ENCODE assay signal across 28 cellular contexts in genomic region chr7:154746551-154746950, GRCh38.
"Had no signal": no experiment of that assay in that cellular context is flagged by ENCODE, and none has a peak within 500 bp of the region (broad histone marks: within the 10 kb centered on the region; RNA-seq: fewer than 3 reads in every experiment).

No MANE protein-coding gene starts in this region.

- H3K9me3 Mint-ChIP-seq: activated naive CD4-positive, alpha-beta T cell treated with anti-CD3 and anti-CD28 coated beads for 36 hours; activated naive CD8-positive, alpha-beta T cell treated with anti-CD3 and anti-CD28 coated beads, Interleukin-2, amount 10 ng/mL, durations not matched to agents 7 days and 5 days; activated T-helper 1 cell treated with anti-CD3 and anti-CD28 coated beads, Interleukin-12 subunit alpha, Interleukin-12 subunit beta, Interleukin-2, Interleukin-4 antibody, amounts not matched to agents 30 ng/mL and 10 ng/mL and 1 ng/mL, durations not matched to agents 14 hours and 24 hours and 36 hours; central memory CD8-positive, alpha-beta T cell; nephron progenitor cell had no signal

- ATAC-seq: activated CD4-positive, CD25-positive, alpha-beta regulatory T cell treated with anti-CD3 and anti-CD28 coated beads, Interleukin-2, amount 50 U/mL, for 24 hours; effector memory CD8-positive, alpha-beta T cell; heart left ventricle; left lung; lower lobe of right lung; pancreas; psoas muscle; stimulated activated naive B cell treated with anti-CD40 and anti-IgM and Interleukin-4, amounts not matched to agents 10 μg/mL and 1 μg/mL and 100 μg/mL, for 72 hours; T-helper 17 cell had no signal

- H3K27me3 Mint-ChIP-seq: activated naive CD8-positive, alpha-beta T cell treated with anti-CD3 and anti-CD28 coated beads, Interleukin-2, amount 10 ng/mL, durations not matched to agents 7 days and 5 days had no signal

- H3K27ac Mint-ChIP-seq: activated naive CD4-positive, alpha-beta T cell treated with anti-CD3 and anti-CD28 coated beads for 36 hours; activated naive CD8-positive, alpha-beta T cell treated with anti-CD3 and anti-CD28 coated beads, Interleukin-2, amount 10 ng/mL, durations not matched to agents 7 days and 5 days; activated T-helper 1 cell treated with anti-CD3 and anti-CD28 coated beads, Interleukin-12 subunit alpha, Interleukin-12 subunit beta, Interleukin-2, Interleukin-4 antibody, amounts not matched to agents 30 ng/mL and 10 ng/mL and 1 ng/mL, durations not matched to agents 14 hours and 24 hours and 36 hours; effector memory CD8-positive, alpha-beta T cell; nephron progenitor cell; stimulated activated naive B cell treated with anti-CD40 and anti-IgM and Interleukin-4, amounts not matched to agents 10 μg/mL and 1 μg/mL and 100 μg/mL, for 72 hours; T-helper 17 cell had no signal

- H3K4me3 Mint-ChIP-seq: activated naive CD4-positive, alpha-beta T cell treated with anti-CD3 and anti-CD28 coated beads for 36 hours; activated naive CD8-positive, alpha-beta T cell treated with anti-CD3 and anti-CD28 coated beads, Interleukin-2, amount 10 ng/mL, durations not matched to agents 7 days and 5 days; activated T-helper 1 cell treated with anti-CD3 and anti-CD28 coated beads, Interleukin-12 subunit alpha, Interleukin-12 subunit beta, Interleukin-2, Interleukin-4 antibody, amounts not matched to agents 30 ng/mL and 10 ng/mL and 1 ng/mL, durations not matched to agents 14 hours and 24 hours and 36 hours; central memory CD8-positive, alpha-beta T cell; effector memory CD8-positive, alpha-beta T cell; nephron progenitor cell; stimulated activated naive B cell treated with anti-CD40 and anti-IgM and Interleukin-4, amounts not matched to agents 10 μg/mL and 1 μg/mL and 100 μg/mL, for 72 hours; T-helper 17 cell had no signal

- DNase-seq: activated CD4-positive, alpha-beta T cell treated with anti-CD3 and anti-CD28 coated beads for 48 hours; activated CD4-positive, alpha-beta T cell treated with anti-CD3 and anti-CD28 coated beads, Interleukin-2, amount 50 U/mL, for 48 hours; activated CD8-positive, alpha-beta memory T cell treated with anti-CD3 and anti-CD28 coated beads for 24 hours; activated effector memory CD4-positive, alpha-beta T cell treated with anti-CD3 and anti-CD28 coated beads, Interleukin-2, amount 50 U/mL, for 16 hours; activated naive CD4-positive, alpha-beta T cell treated with anti-CD3 and anti-CD28 coated beads for 36 hours; activated naive CD8-positive, alpha-beta T cell treated with anti-CD3 and anti-CD28 coated beads, Interleukin-2, amount 10 ng/mL, durations not matched to agents 7 days and 5 days; activated T-cell treated with anti-CD3 and anti-CD28 coated beads, Interleukin-2, amount 50 U/mL, for 1 hour; colonic mucosa; effector memory CD8-positive, alpha-beta T cell; heart left ventricle; kidney glomerular epithelial cell; left lung; lower lobe of right lung; mesendoderm; nephron progenitor cell; pancreas; psoas muscle; stimulated activated CD4-positive, alpha-beta T cell treated with anti-CD3 and anti-CD28 coated beads, Interleukin-1b, Interleukin-23, amount 100 ng/mL, for 48 hours; stimulated activated naive B cell treated with anti-CD40 and anti-IgM and Interleukin-4, amounts not matched to agents 10 μg/mL and 1 μg/mL and 100 μg/mL, for 72 hours; stomach; T-helper 17 cell; T1000; testis; transverse colon; WERI-Rb-1 had no signal

- H3K4me1 Mint-ChIP-seq: activated naive CD8-positive, alpha-beta T cell treated with anti-CD3 and anti-CD28 coated beads, Interleukin-2, amount 10 ng/mL, durations not matched to agents 7 days and 5 days; central memory CD8-positive, alpha-beta T cell; stimulated activated naive B cell treated with anti-CD40 and anti-IgM and Interleukin-4, amounts not matched to agents 10 μg/mL and 1 μg/mL and 100 μg/mL, for 72 hours; T-helper 17 cell had no signal

- H3K36me3 Mint-ChIP-seq: activated naive CD8-positive, alpha-beta T cell treated with anti-CD3 and anti-CD28 coated beads, Interleukin-2, amount 10 ng/mL, durations not matched to agents 7 days and 5 days; stimulated activated naive B cell treated with anti-CD40 and anti-IgM and Interleukin-4, amounts not matched to agents 10 μg/mL and 1 μg/mL and 100 μg/mL, for 72 hours had no signal
